Comparison of ENCODE assay signal across 7 cellular contexts in genomic region chr4:57312296-57312695, GRCh38.
"Had no signal": no experiment of that assay in that cellular context is flagged by ENCODE, and none has a peak within 500 bp of the region (broad histone marks: within the 10 kb centered on the region; RNA-seq: fewer than 3 reads in every experiment).

No MANE protein-coding gene starts in this region.

- H3K36me3 Mint-ChIP-seq: IgD-negative memory B cell had no signal

- DNase-seq: IMR-90, KBM-7, KG1 had no signal

- H3K4me3 Mint-ChIP-seq: IgD-negative memory B cell had no signal

- ATAC-seq: HepG2, K562 had no signal

- H3K27ac ChIP-seq: HL-60 had no signal

- H3K4me1 Mint-ChIP-seq: IgD-negative memory B cell had no signal

- H3K27me3 Mint-ChIP-seq: IgD-negative memory B cell had no signal

- H3K4me3 ChIP-seq: K562 had no signal

- H3K27ac Mint-ChIP-seq: IgD-negative memory B cell had no signal
